In the genomic region with DNA sequence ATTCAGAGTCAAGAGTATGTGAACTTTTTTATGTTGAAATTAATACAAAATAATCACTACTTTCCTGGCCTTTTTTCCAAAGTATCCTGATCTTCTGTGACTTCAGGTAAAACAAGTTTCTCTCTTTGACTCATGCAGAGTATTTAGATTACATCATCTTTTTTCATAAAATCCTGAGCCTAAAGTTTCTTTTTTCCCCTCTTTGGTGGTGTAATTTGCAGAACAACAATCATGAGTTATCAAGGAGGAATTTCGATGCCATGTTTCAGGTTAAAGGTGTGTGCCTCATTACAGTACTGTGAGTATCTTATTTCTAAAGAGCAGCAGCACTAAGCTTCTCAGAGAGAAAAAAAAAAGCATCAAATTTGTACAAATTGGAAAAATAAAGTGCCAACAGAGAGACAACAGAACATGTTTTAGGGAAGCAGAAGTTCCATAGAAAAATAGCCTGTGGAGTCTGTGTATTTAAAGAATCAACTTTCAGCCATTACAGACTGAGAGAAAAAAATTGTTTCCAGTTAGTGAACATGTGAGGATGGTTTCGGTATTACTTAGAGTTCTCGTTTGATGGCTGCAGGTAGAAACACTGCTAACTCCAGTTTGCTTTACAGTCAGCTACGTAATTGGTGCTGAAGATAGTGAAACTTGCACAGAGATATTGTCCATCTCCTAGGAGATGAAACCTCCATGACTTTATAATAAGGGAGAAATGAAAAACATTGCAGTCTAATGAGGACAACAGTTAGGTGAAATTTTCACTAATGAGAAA, we compare ENCODE assay signal across 24 cellular contexts.
DNase-seq lines count a peak whose midpoint lies in the region; ATAC-seq and TF ChIP-seq lines count a peak whose summit lies in the region.
"Had no signal": no experiment of that assay in that cellular context is flagged by ENCODE, and none has a peak within 500 bp of the region (broad histone marks: within the 10 kb centered on the region; RNA-seq: fewer than 3 reads in every experiment).

No MANE protein-coding gene starts in this region.

- H3K27ac ChIP-seq in RWPE1: no peak overlapping the region
- H3K27ac ChIP-seq: brain microvascular endothelial cell, heart left ventricle, SJSA1, spleen had no signal

- H3K27ac Mint-ChIP-seq in stimulated activated effector memory CD8-positive, alpha-beta T cell treated with anti-CD3 and anti-CD28 coated beads, Interleukin-12 subunit alpha, Interleukin-12 subunit beta, amount 100 ng/mL, for 72 hours: no peak overlapping the region
- H3K27ac Mint-ChIP-seq: activated CD4-positive, alpha-beta T cell treated with anti-CD3 and anti-CD28 coated beads, Interleukin-2, amount 10 ng/mL, durations not matched to agents 24 days and 14 days; activated naive CD8-positive, alpha-beta T cell treated with anti-CD3 and anti-CD28 coated beads, Interleukin-2, amount 50 U/mL, for 24 hours; activated T-helper 17 cell treated with anti-CD3 and anti-CD28 coated beads, Interleukin-2, amount 50 U/mL, for 72 hours; HFFc6; T-helper 1 cell treated with Interleukin-12 subunit alpha and Interleukin-12 subunit beta and Interleukin-4 antibody, amounts not matched to agents 30 μg/mL and 1 μg/mL, for 36 hours; type B pancreatic cell had no signal

- no peak overlapping the region for H3K4me3 ChIP-seq in kidney epithelial cell (ENCODE audit: low read depth, low read length)
- H3K4me3 ChIP-seq: heart left ventricle, SJSA1, spleen had no signal

- H3K9me3 Mint-ChIP-seq in stimulated activated effector memory CD8-positive, alpha-beta T cell treated with anti-CD3 and anti-CD28 coated beads, Interleukin-12 subunit alpha, Interleukin-12 subunit beta, amount 100 ng/mL, for 72 hours: peaks cover 6% of the 10 kb centered on the region
- H3K9me3 Mint-ChIP-seq: activated CD4-positive, alpha-beta T cell treated with anti-CD3 and anti-CD28 coated beads, Interleukin-2, amount 10 ng/mL, durations not matched to agents 24 days and 14 days; activated T-helper 17 cell treated with anti-CD3 and anti-CD28 coated beads, Interleukin-2, amount 50 U/mL, for 72 hours; T-helper 1 cell treated with Interleukin-12 subunit alpha and Interleukin-12 subunit beta and Interleukin-4 antibody, amounts not matched to agents 30 μg/mL and 1 μg/mL, for 36 hours; type B pancreatic cell had no signal

- DNase-seq in RWPE1 (ENCODE audit: low spot score): peak; percentile 68
- peak; percentile 25 for DNase-seq in kidney epithelial cell (ENCODE audit: low read depth)
- no peak for DNase-seq in GOT3 (lab: John Stamatoyannopoulos, UW)
- no peak for DNase-seq in NCI-H1092 treated with DMSO at 0.1 percent for 48 hours (lab: John Stamatoyannopoulos, UW)
- no peak for DNase-seq in stimulated activated effector memory CD8-positive, alpha-beta T cell treated with anti-CD3 and anti-CD28 coated beads, Interleukin-12 subunit alpha, Interleukin-12 subunit beta, amount 100 ng/mL, for 72 hours (ENCODE audit: low spot score in 2 of 2)
- DNase-seq: activated CD4-positive, alpha-beta T cell treated with anti-CD3 and anti-CD28 coated beads, Interleukin-2, amount 10 ng/mL, durations not matched to agents 24 days and 14 days; activated naive CD8-positive, alpha-beta T cell treated with anti-CD3 and anti-CD28 coated beads, Interleukin-2, amount 50 U/mL, for 24 hours; brain microvascular endothelial cell; cortex of kidney; GDM1; heart left ventricle; HFFc6; Kasumi-1; left ventricle myocardium superior; NCI-H1417; NCI-H526; spleen had no signal

- no peaks in the 10 kb centered on the region for H3K36me3 Mint-ChIP-seq in stimulated activated effector memory CD8-positive, alpha-beta T cell treated with anti-CD3 and anti-CD28 coated beads, Interleukin-12 subunit alpha, Interleukin-12 subunit beta, amount 100 ng/mL, for 72 hours
- H3K36me3 Mint-ChIP-seq: type B pancreatic cell had no signal

- no peak overlapping the region for H3K4me3 Mint-ChIP-seq in stimulated activated effector memory CD8-positive, alpha-beta T cell treated with anti-CD3 and anti-CD28 coated beads, Interleukin-12 subunit alpha, Interleukin-12 subunit beta, amount 100 ng/mL, for 72 hours
- H3K4me3 Mint-ChIP-seq: activated CD4-positive, alpha-beta T cell treated with anti-CD3 and anti-CD28 coated beads, Interleukin-2, amount 10 ng/mL, durations not matched to agents 24 days and 14 days; activated naive CD8-positive, alpha-beta T cell treated with anti-CD3 and anti-CD28 coated beads, Interleukin-2, amount 50 U/mL, for 24 hours; activated T-helper 17 cell treated with anti-CD3 and anti-CD28 coated beads, Interleukin-2, amount 50 U/mL, for 72 hours; HFFc6; T-helper 1 cell treated with Interleukin-12 subunit alpha and Interleukin-12 subunit beta and Interleukin-4 antibody, amounts not matched to agents 30 μg/mL and 1 μg/mL, for 36 hours; type B pancreatic cell had no signal

- ATAC-seq in GM21717 (IDR thresholded peaks at IDR 0.05; ENCODE audit: unreplicated experiment): peak; percentile 81
- peak; percentile 63 for ATAC-seq in HG03565 (IDR thresholded peaks at IDR 0.05; ENCODE audit: unreplicated experiment)
- no peak for ATAC-seq in stimulated activated effector memory CD8-positive, alpha-beta T cell treated with anti-CD3 and anti-CD28 coated beads, Interleukin-12 subunit alpha, Interleukin-12 subunit beta, amount 100 ng/mL, for 72 hours
- ATAC-seq in HG03045 (IDR thresholded peaks at IDR 0.05; ENCODE audit: unreplicated experiment): no peak
- ATAC-seq: activated naive CD8-positive, alpha-beta T cell treated with anti-CD3 and anti-CD28 coated beads, Interleukin-2, amount 50 U/mL, for 24 hours; activated T-helper 17 cell treated with anti-CD3 and anti-CD28 coated beads, Interleukin-2, amount 50 U/mL, for 72 hours; heart left ventricle; left ventricle myocardium superior had no signal

- TF ChIP-seq CTCF in RWPE1 (conservative IDR thresholded peaks at IDR 0.05; ENCODE audit: low read depth) (no peak), kidney epithelial cell (IDR thresholded peaks at IDR 0.05; ENCODE audit: insufficient read depth, low read length, poor library complexity, severe bottlenecking) (no peak)

- no peaks in the 10 kb centered on the region for H3K36me3 ChIP-seq in kidney epithelial cell (ENCODE audit: control insufficient read depth, insufficient read depth, low read length)
- H3K36me3 ChIP-seq: brain microvascular endothelial cell, heart left ventricle, SJSA1, spleen had no signal

- CTCF ChIA-PET in RWPE1 (lab: Yijun Ruan, JAX): no interaction called here

- no peaks in the 10 kb centered on the region for H3K27me3 ChIP-seq in kidney epithelial cell (ENCODE audit: control insufficient read depth, insufficient read depth, low read length)
- H3K27me3 ChIP-seq: brain microvascular endothelial cell, heart left ventricle, SJSA1, spleen had no signal

- POLR2A ChIA-PET in RWPE1 (lab: Yijun Ruan, JAX; ENCODE audit: low non-redundant PET): no interaction called here

- no peaks in the 10 kb centered on the region for H3K4me1 Mint-ChIP-seq in stimulated activated effector memory CD8-positive, alpha-beta T cell treated with anti-CD3 and anti-CD28 coated beads, Interleukin-12 subunit alpha, Interleukin-12 subunit beta, amount 100 ng/mL, for 72 hours
- H3K4me1 Mint-ChIP-seq: activated CD4-positive, alpha-beta T cell treated with anti-CD3 and anti-CD28 coated beads, Interleukin-2, amount 10 ng/mL, durations not matched to agents 24 days and 14 days; activated naive CD8-positive, alpha-beta T cell treated with anti-CD3 and anti-CD28 coated beads, Interleukin-2, amount 50 U/mL, for 24 hours; activated T-helper 17 cell treated with anti-CD3 and anti-CD28 coated beads, Interleukin-2, amount 50 U/mL, for 72 hours had no signal

Comparison
In these comparisons a context has a peak if more than half of its experiments do, and no peak if none do; other contexts are left out.
1. ATAC-seq: peak in GM21717 (single experiment) and HG03565 (single experiment); none in stimulated activated effector memory CD8-positive, alpha-beta T cell treated with anti-CD3 and anti-CD28 coated beads, Interleukin-12 subunit alpha, Interleukin-12 subunit beta, amount 100 ng/mL, for 72 hours (single experiment) and HG03045 (single experiment).
2. DNase-seq: peak in RWPE1 (single experiment) and kidney epithelial cell (single experiment); none in GOT3 (single experiment), NCI-H1092 treated with DMSO at 0.1 percent for 48 hours (single experiment) and stimulated activated effector memory CD8-positive, alpha-beta T cell treated with anti-CD3 and anti-CD28 coated beads, Interleukin-12 subunit alpha, Interleukin-12 subunit beta, amount 100 ng/mL, for 72 hours (0 of 2).